13 cellular contexts compared by ENCODE assay signal in the genomic region with DNA sequence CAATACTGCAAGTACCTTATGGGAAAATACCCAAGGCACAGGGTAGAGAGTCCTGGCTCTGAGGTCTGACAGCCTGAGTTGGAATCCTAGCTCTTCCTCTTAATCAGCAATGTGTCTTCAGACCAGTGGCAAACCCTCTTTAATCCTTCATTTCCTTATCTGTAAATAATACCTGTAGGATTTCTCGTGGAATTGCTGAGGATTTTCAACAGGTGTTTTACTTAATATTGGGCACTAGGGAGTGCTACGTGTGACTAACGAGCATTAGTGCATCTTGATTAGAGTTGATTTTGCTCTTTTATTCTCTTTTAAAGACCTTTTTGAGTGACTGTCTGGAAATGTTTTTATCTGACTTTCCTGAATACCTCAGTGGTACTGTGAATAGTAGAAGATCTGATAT. TPM values are rescaled to one million over a fixed set of nuclear protein-coding genes. Genes with fewer than 3 reads are reported as not detected.
DNase-seq lines count a peak whose midpoint lies in the region; ATAC-seq and TF ChIP-seq lines count a peak whose summit lies in the region.
"Had no signal": no experiment of that assay in that cellular context is flagged by ENCODE, and none has a peak within 500 bp of the region (broad histone marks: within the 10 kb centered on the region; RNA-seq: fewer than 3 reads in every experiment).

No MANE protein-coding gene starts in this region.

- CTCF ChIA-PET in Caco-2 (lab: Charles Lee) = no interaction called here
- CTCF ChIA-PET in IMR-90 (lab: Yijun Ruan, JAX) = no interaction called here

- POLR2A ChIA-PET in Caco-2 (lab: Charles Lee) (no interaction called here), IMR-90 (lab: Charles Lee; ENCODE audit: unreplicated experiment) (no interaction called here)

- H3K23ac ChIP-seq in IMR-90 (ENCODE audit: low read depth, low read length) = no peak overlapping the region

- H3K9me3 ChIP-seq in Caco-2 = no peaks in the 10 kb centered on the region
- no peaks in the 10 kb centered on the region for H3K9me3 ChIP-seq in IMR-90 (ENCODE audit: control insufficient read depth, insufficient read depth, low read length)
- no peaks in the 10 kb centered on the region for H3K9me3 ChIP-seq in heart right ventricle
- H3K9me3 ChIP-seq: BLaER1 treated with 17β-estradiol and CSF1 and Interleukin-3, amounts not matched to agents 10 nM and 100 nM had no signal

- H3K79me1 ChIP-seq in IMR-90 (ENCODE audit: low read depth in 1 of 2, low read length in 2 of 2) = peaks cover 0 to 7% of the 10 kb centered on the region in 2 experiments; a peak in 1 of 4 replicates

- in situ Hi-C loops in IMR-90 (cut with MboI; ENCODE audit: low sequenced_read_pairs) = no loop called here

- H2BK5ac ChIP-seq in IMR-90 (ENCODE audit: low read depth, low read length, poor library complexity, severe bottlenecking) = no peak overlapping the region

- H3K27me3 ChIP-seq in Caco-2 (replicated peaks; ENCODE audit: control insufficient read depth, insufficient read depth, low read length) = no peaks in the 10 kb centered on the region
- no peaks in the 10 kb centered on the region for H3K27me3 ChIP-seq in IMR-90 (ENCODE audit: control insufficient read depth, insufficient read depth, low read length)
- no peaks in the 10 kb centered on the region for H3K27me3 ChIP-seq in heart right ventricle
- H3K27me3 ChIP-seq: BLaER1 treated with 17β-estradiol and CSF1 and Interleukin-3, amounts not matched to agents 10 nM and 100 nM had no signal

- no peak overlapping the region for H3K9ac ChIP-seq in IMR-90 (ENCODE audit: low read depth, low read length)
- H3K9ac ChIP-seq: BLaER1 treated with 17β-estradiol and CSF1 and Interleukin-3, amounts not matched to agents 10 nM and 100 nM had no signal

- H3K4me3 Mint-ChIP-seq in Caco-2 (ENCODE audit: unreplicated experiment) (no peak overlapping the region), endothelial cell (ENCODE audit: unreplicated experiment) (peak overlapping the region; percentile 94), nephron (peak overlapping the region in 1 of 3 experiments; percentile 17)
- H3K4me3 Mint-ChIP-seq: CD4-positive, CD25-positive, alpha-beta regulatory T cell had no signal

- TF ChIP-seq RAD21 in IMR-90 (IDR thresholded peaks at IDR 0.05; ENCODE audit: low read length) = no peak

- no peak overlapping the region for H3K56ac ChIP-seq in IMR-90 (ENCODE audit: extremely low read depth, insufficient read depth, low read length)

- H2AK9ac ChIP-seq in IMR-90 (replicated peaks; ENCODE audit: low read depth, low read length, poor library complexity) = no peak overlapping the region

- peak overlapping the region; percentile 44; the same call in 1 of the 2 replicates for H2AK5ac ChIP-seq in IMR-90 (ENCODE audit: low read depth, low read length)

- WGBS in IMR-90 (ENCODE audit: extremely low coverage in 2 of 2, insufficient read length in 1 of 2), 2 experiments = no CpG with 5 or more reads among the region's 3 CpGs
- WGBS in heart right ventricle, 2 donors = 80 to 83% methylated on average over 3 of the region's 3 CpGs

- intact Hi-C loops in Caco-2 (cut with micrococcal nuclease; ENCODE audit: unreplicated experiment) (no loop called here), IMR-90 (cut with micrococcal nuclease) (no loop called here), heart right ventricle (cut with DNase I) (loop anchor here in 2 of 10 donors (5.0 to 10.0 kb wide), 2 partner anchors 46 to 884 kb away; partner anchors contain the start of gene TMEM200C (in 1 of the 2))

- H3K27ac ChIP-seq in IMR-90 (ENCODE audit: insufficient read depth, low read length) = no peak overlapping the region
- no peak overlapping the region for H3K27ac ChIP-seq in heart right ventricle
- H3K27ac ChIP-seq: BLaER1 treated with 17β-estradiol and CSF1 and Interleukin-3, amounts not matched to agents 10 nM and 100 nM had no signal

- DNase-seq in Caco-2 (no peak), IMR-90 (no peak), endothelial cell (ENCODE audit: low spot score) (no peak), heart right ventricle (no peak)
- DNase-seq: ACHN; CD4-positive, CD25-positive, alpha-beta regulatory T cell; DMS79; H7 had no signal

- BruUV-seq in Caco-2 (replicated peaks; lab: Mats Ljungman, UMichigan) (no TSS peak), IMR-90 (replicated peaks; lab: Mats Ljungman, UMichigan) (no TSS peak)

- H2AFZ ChIP-seq in IMR-90 (replicated peaks; ENCODE audit: low read length, poor library complexity) = no peak overlapping the region

- no peak for TF ChIP-seq CTCF in Caco-2 (IDR thresholded peaks at IDR 0.05; ENCODE audit: insufficient read depth in 1 of 2, low read depth in 1 of 2, low read length in 1 of 2, severe bottlenecking in 1 of 2, unreplicated experiment in 1 of 2)
- no peak for TF ChIP-seq CTCF in IMR-90 (conservative IDR thresholded peaks at IDR 0.05; ENCODE audit: low read depth, low read length)
- no peak for TF ChIP-seq CTCF in endothelial cell (IDR thresholded peaks at IDR 0.05; ENCODE audit: unreplicated experiment)
- TF ChIP-seq CTCF in nephron (IDR thresholded peaks at IDR 0.05; ENCODE audit: unreplicated experiment in 3 of 3) = no peak
- no peak for TF ChIP-seq CTCF in heart right ventricle (IDR thresholded peaks at IDR 0.05)

- H3K36me3 ChIP-seq in Caco-2 (ENCODE audit: control insufficient read depth, insufficient read depth, low read length) = no peaks in the 10 kb centered on the region
- H3K36me3 ChIP-seq in IMR-90 (ENCODE audit: control insufficient read depth, insufficient read depth, low read length) = peaks cover 4% of the 10 kb centered on the region; the same call in 1 of the 2 replicates
- H3K36me3 ChIP-seq in heart right ventricle = no peaks in the 10 kb centered on the region
- H3K36me3 ChIP-seq: BLaER1 treated with 17β-estradiol and CSF1 and Interleukin-3, amounts not matched to agents 10 nM and 100 nM had no signal

- no peak overlapping the region for H3K4ac ChIP-seq in IMR-90 (ENCODE audit: low read depth, low read length)

- H3K36me3 Mint-ChIP-seq in Caco-2 (ENCODE audit: insufficient read depth, unreplicated experiment) (peaks cover 25% of the 10 kb centered on the region), endothelial cell (ENCODE audit: low read depth, unreplicated experiment) (peaks cover 21% of the 10 kb centered on the region), nephron (ENCODE audit: low read depth) (peaks cover 17% of the 10 kb centered on the region)
- H3K36me3 Mint-ChIP-seq: CD4-positive, CD25-positive, alpha-beta regulatory T cell had no signal

- H3K4me3 ChIP-seq in Caco-2 (ENCODE audit: low read depth, low read length) = no peak overlapping the region
- H3K4me3 ChIP-seq in IMR-90 (ENCODE audit: insufficient read depth, low read depth, low read length) = no peak overlapping the region
- H3K4me3 ChIP-seq in heart right ventricle = no peak overlapping the region
- H3K4me3 ChIP-seq: BLaER1 treated with 17β-estradiol and CSF1 and Interleukin-3, amounts not matched to agents 10 nM and 100 nM had no signal

- H3K4me1 ChIP-seq in Caco-2 = peaks cover 40% of the 10 kb centered on the region
- H3K4me1 ChIP-seq in IMR-90 (ENCODE audit: control insufficient read depth, insufficient read depth, low read length) = peaks cover 25% of the 10 kb centered on the region
- peaks cover 4 to 23% (median 16%) of the 10 kb centered on the region in 9 donors for H3K4me1 ChIP-seq in heart right ventricle
- H3K4me1 ChIP-seq: BLaER1 treated with 17β-estradiol and CSF1 and Interleukin-3, amounts not matched to agents 10 nM and 100 nM had no signal

- ATAC-seq in IMR-90 (ENCODE audit: low read depth) (no peak), heart right ventricle (no peak), HG02970 (IDR thresholded peaks at IDR 0.05; ENCODE audit: low FRiP score, unreplicated experiment) (no peak), GM21529 (IDR thresholded peaks at IDR 0.05; ENCODE audit: unreplicated experiment) (no peak), SK-N-SH treated with all-trans-retinoic acid at 6 μM for 48 hours (no peak)

- no peak overlapping the region for H3K4me2 ChIP-seq in IMR-90 (ENCODE audit: low read depth, low read length)
- H3K4me2 ChIP-seq: BLaER1 treated with 17β-estradiol and CSF1 and Interleukin-3, amounts not matched to agents 10 nM and 100 nM had no signal

- TF ChIP-seq POLR2A in IMR-90 (IDR thresholded peaks at IDR 0.05; ENCODE audit: low read depth, low read length) = no peak

- H3K9me1 ChIP-seq in IMR-90 (ENCODE audit: insufficient read depth, low read length) = peaks cover 12% of the 10 kb centered on the region

- no peak overlapping the region for H3K18ac ChIP-seq in IMR-90 (ENCODE audit: low read depth, low read length)

- no peak overlapping the region; the same call in 1 of the 2 replicates for H2BK20ac ChIP-seq in IMR-90 (ENCODE audit: low read depth, low read length)

- H4K8ac ChIP-seq in IMR-90 (ENCODE audit: low read depth in 2 of 2, low read length in 2 of 2) = no peak overlapping the region

- dilution Hi-C loops in IMR-90 (cut with HindIII; ENCODE audit: low sequenced_read_pairs, unreplicated experiment) = no loop called here

- no peaks in the 10 kb centered on the region for H3K27me3 Mint-ChIP-seq in Caco-2 (ENCODE audit: insufficient read depth, unreplicated experiment)
- peaks cover 3% of the 10 kb centered on the region for H3K27me3 Mint-ChIP-seq in endothelial cell (ENCODE audit: unreplicated experiment)
- H3K27me3 Mint-ChIP-seq in nephron (ENCODE audit: low read depth) = no peaks in the 10 kb centered on the region
- H3K27me3 Mint-ChIP-seq: CD4-positive, CD25-positive, alpha-beta regulatory T cell had no signal

- H3K14ac ChIP-seq in IMR-90 (replicated peaks; ENCODE audit: low read depth, low read length) = no peak overlapping the region

- H3K9me3 Mint-ChIP-seq in Caco-2 (ENCODE audit: unreplicated experiment) (no peaks in the 10 kb centered on the region), endothelial cell (ENCODE audit: unreplicated experiment) (no peaks in the 10 kb centered on the region), nephron (no peaks in the 10 kb centered on the region)

- H3K27ac Mint-ChIP-seq in Caco-2 (ENCODE audit: unreplicated experiment) = peak overlapping the region; percentile 27
- H3K27ac Mint-ChIP-seq in endothelial cell (ENCODE audit: unreplicated experiment) = peak overlapping the region; percentile 62
- H3K27ac Mint-ChIP-seq in nephron = peak overlapping the region; percentile 64 to 85 (median 78)
- H3K27ac Mint-ChIP-seq: CD4-positive, CD25-positive, alpha-beta regulatory T cell had no signal

- no peak overlapping the region for H4K91ac ChIP-seq in IMR-90 (ENCODE audit: insufficient read depth, low read depth, low read length)

- no peak overlapping the region for H2BK120ac ChIP-seq in IMR-90 (ENCODE audit: low read depth, low read length)

- H4K20me1 ChIP-seq in IMR-90 (ENCODE audit: insufficient read depth, low read length) = no peaks in the 10 kb centered on the region
- H4K20me1 ChIP-seq: BLaER1 treated with 17β-estradiol and CSF1 and Interleukin-3, amounts not matched to agents 10 nM and 100 nM had no signal

- H3K4me1 Mint-ChIP-seq in Caco-2 (ENCODE audit: low read depth, unreplicated experiment) (peaks cover 37% of the 10 kb centered on the region), endothelial cell (ENCODE audit: unreplicated experiment) (peaks cover 82% of the 10 kb centered on the region), nephron (peaks cover 78% of the 10 kb centered on the region)
- H3K4me1 Mint-ChIP-seq: CD4-positive, CD25-positive, alpha-beta regulatory T cell had no signal

- peak overlapping the region; percentile 48; the same call in 1 of the 3 replicates for H2BK15ac ChIP-seq in IMR-90 (ENCODE audit: low read depth, low read length)

- H4K5ac ChIP-seq in IMR-90 (ENCODE audit: low read depth, low read length) = peak overlapping the region; percentile 39; the same call in 1 of the 2 replicates

RNA-seq across cellular contexts. Expression of gene ARHGAP28, which starts 48.9 kb away (rescaled TPM):
- total RNA-seq in Caco-2 (2022) = 92.2 and 118 TPM in 2 replicates
- total RNA-seq in IMR-90 (2012; rRNA removed) = 2.8 and 3.8 TPM in 2 replicates
- 1.3 and 1.8 TPM in 2 replicates for polyA plus RNA-seq in IMR-90 (2012; rRNA removed)
- polyA plus RNA-seq in IMR-90 (2012; cell fraction: cytosol; rRNA removed) = 0.56 and 0.70 TPM in 2 replicates
- 0.33 and 3.3 TPM in 2 replicates for polyA plus RNA-seq in IMR-90 (2012; cell fraction: nucleus; rRNA removed; ENCODE audit: low replicate concordance)
- 350 TPM for total RNA-seq in endothelial cell (ENCODE audit: unreplicated experiment)
- 1 to 10 TPM in 9 of 10 donors, under 1 TPM in 1; 0.82 to 5.3 (median 2.6) TPM for total RNA-seq in heart right ventricle
- under 1 TPM; 0.35 to 0.66 TPM for polyA plus RNA-seq in heart right ventricle
- total RNA-seq: CD4-positive, CD25-positive, alpha-beta regulatory T cell had no signal
- polyA plus RNA-seq: CD4-positive, CD25-positive, alpha-beta regulatory T cell had no signal

Comparison
In these comparisons a context has a peak if more than half of its experiments do, and no peak if none do; other contexts are left out.
1. H3K27ac Mint-ChIP-seq: peak in every context shown above with its lines; median percentile 78 in nephron; 62 in endothelial cell; 27 in Caco-2.
2. RNA of gene ARHGAP28, which starts 48.9 kb away (total RNA-seq): 350 TPM in endothelial cell (single experiment) and 92.2 to 118 TPM in Caco-2; 2.8 to 3.8 TPM in IMR-90 and 0.82 to 5.3 TPM in heart right ventricle; every median in the first group is over 10 times any median in the second.